In the genomic region with DNA sequence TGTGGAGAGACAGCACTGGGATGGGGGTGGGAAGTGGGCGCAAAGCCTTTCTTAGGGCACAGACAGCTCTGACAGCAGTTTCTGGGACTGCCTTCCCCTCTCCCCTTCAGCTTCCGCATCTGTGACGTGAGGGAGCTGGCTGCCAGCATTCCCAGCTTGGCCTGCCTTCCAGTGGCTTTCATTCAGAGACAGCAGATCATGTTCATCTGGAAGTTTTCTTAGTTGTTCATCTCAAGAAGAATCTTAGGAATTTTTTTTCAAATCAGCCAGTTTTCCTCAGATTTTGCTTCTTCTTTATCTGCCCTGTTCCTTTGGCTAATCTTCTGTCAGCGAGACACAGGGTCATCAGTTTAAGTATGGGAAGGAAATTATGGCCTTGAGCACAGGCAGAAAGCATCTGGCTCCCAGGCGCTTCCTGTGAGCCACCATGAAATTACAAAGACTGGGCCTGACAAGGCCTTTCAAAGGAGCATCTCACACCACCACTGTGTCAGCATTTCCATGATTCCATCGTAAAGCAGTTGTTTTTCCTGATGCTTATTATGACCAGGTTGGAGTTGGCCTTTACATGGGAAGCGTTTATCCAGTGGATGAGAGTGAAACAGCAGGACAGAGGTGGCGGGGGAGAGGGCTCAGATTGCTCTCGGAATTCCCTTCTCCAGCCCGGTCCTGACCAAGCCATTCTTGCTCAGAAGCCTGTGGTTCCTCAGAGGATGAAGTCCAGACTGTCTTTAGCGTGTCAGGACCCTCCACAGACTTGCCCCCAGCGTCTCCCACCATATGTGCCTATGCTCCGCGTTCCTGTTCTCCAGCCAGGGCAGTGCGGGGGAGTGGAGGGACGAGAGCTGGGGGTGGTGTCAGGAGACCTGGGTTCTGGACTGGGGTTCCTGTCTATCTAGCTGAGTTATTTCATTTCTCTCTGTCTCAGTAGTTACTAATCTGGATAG, we compare ENCODE assay signal across 12 cellular contexts. TPM values are rescaled to one million over a fixed set of nuclear protein-coding genes. Genes with fewer than 3 reads are reported as not detected.
A peak's percentile ranks its signal among the peaks of the same experiment; 100 is the strongest.
DNase-seq lines count a peak whose midpoint lies in the region; ATAC-seq and TF ChIP-seq lines count a peak whose summit lies in the region.
"Had no signal": no experiment of that assay in that cellular context is flagged by ENCODE, and none has a peak within 500 bp of the region (broad histone marks: within the 10 kb centered on the region; RNA-seq: fewer than 3 reads in every experiment).

No MANE protein-coding gene starts in this region.

- H4K91ac ChIP-seq in neuronal stem cell (ENCODE audit: low read depth, low read length, poor library complexity): no peak overlapping the region

- H3K36me3 ChIP-seq in SJCRH30 (no peaks in the 10 kb centered on the region), neuronal stem cell (replicated peaks in 1 of 2; ENCODE audit: control insufficient read depth in 2 of 2, insufficient read depth in 2 of 2, low read length in 2 of 2) (no peaks in the 10 kb centered on the region)
- H3K36me3 ChIP-seq: neutrophil had no signal

- no peak overlapping the region for H3K4me3 Mint-ChIP-seq in CD4-positive, alpha-beta T cell
- no peak overlapping the region for H3K4me3 Mint-ChIP-seq in activated CD8-positive, alpha-beta T cell treated with anti-CD3 and anti-CD28 coated beads, Interleukin-2, amount 10 ng/mL, durations not matched to agents 7 days and 5 days

- H3K27me3 ChIP-seq in CD4-positive, alpha-beta T cell (ENCODE audit: control insufficient read depth, insufficient read depth, low read length): no peaks in the 10 kb centered on the region
- H3K27me3 ChIP-seq in SJCRH30: no peaks in the 10 kb centered on the region
- no peaks in the 10 kb centered on the region for H3K27me3 ChIP-seq in neuronal stem cell (ENCODE audit: control insufficient read depth in 3 of 3, insufficient read depth in 3 of 3, low read depth in 1 of 3, low read length in 3 of 3)
- H3K27me3 ChIP-seq: neutrophil had no signal

- no peaks in the 10 kb centered on the region for H3K9me3 Mint-ChIP-seq in CD4-positive, alpha-beta T cell
- no peaks in the 10 kb centered on the region for H3K9me3 Mint-ChIP-seq in activated CD8-positive, alpha-beta T cell treated with anti-CD3 and anti-CD28 coated beads, Interleukin-2, amount 10 ng/mL, durations not matched to agents 7 days and 5 days (ENCODE audit: insufficient read depth)

- no peak overlapping the region for H3K4ac ChIP-seq in neuronal stem cell (ENCODE audit: low read length)

- no peak overlapping the region for H3K23ac ChIP-seq in neuronal stem cell (ENCODE audit: low read depth, low read length, poor library complexity)

- intact Hi-C loops in CD4-positive, alpha-beta T cell (cut with DNase I, micrococcal nuclease): no loop called here

- H3K36me3 Mint-ChIP-seq in CD4-positive, alpha-beta T cell (ENCODE audit: low read depth): no peaks in the 10 kb centered on the region
- H3K36me3 Mint-ChIP-seq in activated CD8-positive, alpha-beta T cell treated with anti-CD3 and anti-CD28 coated beads, Interleukin-2, amount 10 ng/mL, durations not matched to agents 7 days and 5 days (ENCODE audit: low read depth): no peaks in the 10 kb centered on the region

- no peaks in the 10 kb centered on the region for H3K27me3 Mint-ChIP-seq in CD4-positive, alpha-beta T cell
- H3K27me3 Mint-ChIP-seq in activated CD8-positive, alpha-beta T cell treated with anti-CD3 and anti-CD28 coated beads, Interleukin-2, amount 10 ng/mL, durations not matched to agents 7 days and 5 days (ENCODE audit: low read depth): no peaks in the 10 kb centered on the region

- H3K14ac ChIP-seq in neuronal stem cell (ENCODE audit: low read length): no peak overlapping the region

- peak overlapping the region; percentile 33 for H3K27ac Mint-ChIP-seq in CD4-positive, alpha-beta T cell
- H3K27ac Mint-ChIP-seq in activated CD8-positive, alpha-beta T cell treated with anti-CD3 and anti-CD28 coated beads, Interleukin-2, amount 10 ng/mL, durations not matched to agents 7 days and 5 days: no peak overlapping the region

- peaks cover 66% of the 10 kb centered on the region for H3K4me1 ChIP-seq in SJCRH30
- peaks cover 4 to 5% of the 10 kb centered on the region in 2 donors for H3K4me1 ChIP-seq in neuronal stem cell (ENCODE audit: control insufficient read depth in 2 of 2, insufficient read depth in 1 of 2, low read depth in 1 of 2, low read length in 2 of 2)

- H3K79me1 ChIP-seq in neuronal stem cell (ENCODE audit: low read depth, low read length): peaks cover 5% of the 10 kb centered on the region

- no CpG with 5 or more reads among the region's 16 CpGs for WGBS in neuronal stem cell (ENCODE audit: extremely low coverage in 2 of 2, insufficient read length in 2 of 2, insufficient replicate concordance in 1 of 2), 2 donors

- H3K9ac ChIP-seq in neuronal stem cell (ENCODE audit: low read depth, low read length, poor library complexity): peak overlapping the region; percentile 5

- TF ChIP-seq CTCF in CD4-positive, alpha-beta T cell (IDR thresholded peaks at IDR 0.05): no peak
- no peak for TF ChIP-seq CTCF in fibroblast of pulmonary artery (IDR thresholded peaks at IDR 0.05; ENCODE audit: low read length, missing control alignments)

- no peak overlapping the region for H2BK120ac ChIP-seq in neuronal stem cell (ENCODE audit: low read depth, low read length)

- POLR2A ChIA-PET in CD4-positive, alpha-beta T cell (lab: Charles Lee): no interaction called here
- POLR2A ChIA-PET in activated CD8-positive, alpha-beta T cell treated with anti-CD3 and anti-CD28 coated beads, Interleukin-2, amount 10 ng/mL, durations not matched to agents 7 days and 5 days (lab: Charles Lee): no interaction called here

- CTCF ChIA-PET in CD4-positive, alpha-beta T cell (lab: Charles Lee): no interaction called here
- CTCF ChIA-PET in activated CD8-positive, alpha-beta T cell treated with anti-CD3 and anti-CD28 coated beads, Interleukin-2, amount 10 ng/mL, durations not matched to agents 7 days and 5 days (lab: Charles Lee): interaction anchor here (0.9 kb wide), 1 partner anchor 444 kb away, joined by 3 read pairs; no protein-coding TSS in a partner anchor

- no peak overlapping the region for H4K8ac ChIP-seq in neuronal stem cell (ENCODE audit: low read depth, low read length)

- H2AK5ac ChIP-seq in neuronal stem cell (ENCODE audit: low read depth, low read length): no peak overlapping the region

- no peak for DNase-seq in CD4-positive, alpha-beta T cell
- DNase-seq in SJCRH30: peak; percentile 75 to 90
- peak; percentile 84 for DNase-seq in fibroblast of pulmonary artery (ENCODE audit: low read depth)
- no peak for DNase-seq in neuronal stem cell (ENCODE audit: low spot score)
- no peak for DNase-seq in NCI-H2196 treated with DMSO at 0.1 percent for 48 hours (lab: John Stamatoyannopoulos, UW; ENCODE audit: unreplicated experiment)
- no peak for DNase-seq in activated CD8-positive, alpha-beta T cell treated with anti-CD3 and anti-CD28 coated beads, Interleukin-2, amount 10 ng/mL, durations not matched to agents 7 days and 5 days
- DNase-seq: activated CD4-positive, alpha-beta T cell treated with anti-CD3 and anti-CD28 coated beads, Interleukin-2, amount 50 U/mL, for 1 hour; NCI-H524; stimulated activated naive CD4-positive, alpha-beta T cell had no signal

- no peak overlapping the region for H2BK15ac ChIP-seq in neuronal stem cell (ENCODE audit: low read length)

- no peak overlapping the region for H2AFZ ChIP-seq in neuronal stem cell (ENCODE audit: low read length)

- H3K4me2 ChIP-seq in neuronal stem cell (ENCODE audit: insufficient read depth, low read length, poor library complexity, severe bottlenecking): no peak overlapping the region

- no peak overlapping the region for H3K27ac ChIP-seq in CD4-positive, alpha-beta T cell (ENCODE audit: low read depth, low read length)
- H3K27ac ChIP-seq in SJCRH30: peak overlapping the region; percentile 84
- no peak overlapping the region for H3K27ac ChIP-seq in neuronal stem cell (replicated peaks; ENCODE audit: low read length)
- H3K27ac ChIP-seq: neutrophil had no signal

- H3K4me1 Mint-ChIP-seq in CD4-positive, alpha-beta T cell (ENCODE audit: low read depth): peaks cover 62% of the 10 kb centered on the region
- peaks cover 21% of the 10 kb centered on the region for H3K4me1 Mint-ChIP-seq in activated CD8-positive, alpha-beta T cell treated with anti-CD3 and anti-CD28 coated beads, Interleukin-2, amount 10 ng/mL, durations not matched to agents 7 days and 5 days (ENCODE audit: low read depth)

- H2BK12ac ChIP-seq in neuronal stem cell (ENCODE audit: low read length): no peak overlapping the region

- H3K9me3 ChIP-seq in CD4-positive, alpha-beta T cell (ENCODE audit: control insufficient read depth, low read length): no peaks in the 10 kb centered on the region
- H3K9me3 ChIP-seq in SJCRH30 (replicated peaks) (no peaks in the 10 kb centered on the region), neuronal stem cell (replicated peaks in 1 of 2; ENCODE audit: control insufficient read depth in 2 of 2, insufficient read depth in 1 of 2, low read depth in 1 of 2, low read length in 2 of 2) (no peaks in the 10 kb centered on the region)
- H3K9me3 ChIP-seq: neutrophil had no signal

- no peak overlapping the region for H2BK5ac ChIP-seq in neuronal stem cell (ENCODE audit: low read length)

- H3K4me3 ChIP-seq in SJCRH30: no peak overlapping the region
- no peak overlapping the region for H3K4me3 ChIP-seq in fibroblast of pulmonary artery (replicated peaks; ENCODE audit: low read depth, low read length)
- no peak overlapping the region for H3K4me3 ChIP-seq in neuronal stem cell (ENCODE audit: low read length in 2 of 2)

- no peak for ATAC-seq in CD4-positive, alpha-beta T cell (ENCODE audit: poor library complexity)
- ATAC-seq in GM21367 (IDR thresholded peaks at IDR 0.05; ENCODE audit: unreplicated experiment) (no peak), HG02840 (IDR thresholded peaks at IDR 0.05; ENCODE audit: low FRiP score, unreplicated experiment) (no peak)
- no peak for ATAC-seq in activated CD8-positive, alpha-beta T cell treated with anti-CD3 and anti-CD28 coated beads, Interleukin-2, amount 10 ng/mL, durations not matched to agents 7 days and 5 days

- H3K18ac ChIP-seq in neuronal stem cell (ENCODE audit: low read length): no peak overlapping the region

RNA-seq across cellular contexts. Expression of a gene that starts 43.6 kb away (rescaled TPM):
- total RNA-seq in CD4-positive, alpha-beta T cell: 10 to 100 TPM; 15.7 to 16.1 TPM
- 44.0 and 49.5 TPM in 2 replicates for total RNA-seq in SJCRH30 (2014; rRNA removed; shearing (Covaris generic))
- 35.6 TPM for polyA plus RNA-seq in neuronal stem cell (2013, experiment 1 of 2)
- 37.6 TPM for polyA plus RNA-seq in neuronal stem cell (2013, experiment 2 of 2)
- 10 to 100 TPM; 23.9 to 24.1 TPM for total RNA-seq in activated CD8-positive, alpha-beta T cell treated with anti-CD3 and anti-CD28 coated beads, Interleukin-2, amount 10 ng/mL, durations not matched to agents 7 days and 5 days

RNA-seq across cellular contexts. Expression of a gene that starts 53.7 kb away (rescaled TPM):
- total RNA-seq in CD4-positive, alpha-beta T cell: 10 to 100 TPM; 24.5 to 26.9 TPM
- total RNA-seq in SJCRH30 (2014; rRNA removed; shearing (Covaris generic)): 133 and 139 TPM in 2 replicates
- 133 TPM for polyA plus RNA-seq in neuronal stem cell (2013, experiment 1 of 2)
- 137 TPM for polyA plus RNA-seq in neuronal stem cell (2013, experiment 2 of 2)
- total RNA-seq in activated CD8-positive, alpha-beta T cell treated with anti-CD3 and anti-CD28 coated beads, Interleukin-2, amount 10 ng/mL, durations not matched to agents 7 days and 5 days: 100 to 1,000 TPM; 151 to 154 TPM

Comparison
In these comparisons a context has a peak if more than half of its experiments do, and no peak if none do; other contexts are left out.
1. DNase-seq: peak in SJCRH30 (2 of 2) and fibroblast of pulmonary artery (single experiment); none in CD4-positive, alpha-beta T cell (0 of 10), neuronal stem cell (single experiment), NCI-H2196 treated with DMSO at 0.1 percent for 48 hours (single experiment) and activated CD8-positive, alpha-beta T cell treated with anti-CD3 and anti-CD28 coated beads, Interleukin-2, amount 10 ng/mL, durations not matched to agents 7 days and 5 days (single experiment).